ENCODE assay signal across 1 cellular context in the genomic region with DNA sequence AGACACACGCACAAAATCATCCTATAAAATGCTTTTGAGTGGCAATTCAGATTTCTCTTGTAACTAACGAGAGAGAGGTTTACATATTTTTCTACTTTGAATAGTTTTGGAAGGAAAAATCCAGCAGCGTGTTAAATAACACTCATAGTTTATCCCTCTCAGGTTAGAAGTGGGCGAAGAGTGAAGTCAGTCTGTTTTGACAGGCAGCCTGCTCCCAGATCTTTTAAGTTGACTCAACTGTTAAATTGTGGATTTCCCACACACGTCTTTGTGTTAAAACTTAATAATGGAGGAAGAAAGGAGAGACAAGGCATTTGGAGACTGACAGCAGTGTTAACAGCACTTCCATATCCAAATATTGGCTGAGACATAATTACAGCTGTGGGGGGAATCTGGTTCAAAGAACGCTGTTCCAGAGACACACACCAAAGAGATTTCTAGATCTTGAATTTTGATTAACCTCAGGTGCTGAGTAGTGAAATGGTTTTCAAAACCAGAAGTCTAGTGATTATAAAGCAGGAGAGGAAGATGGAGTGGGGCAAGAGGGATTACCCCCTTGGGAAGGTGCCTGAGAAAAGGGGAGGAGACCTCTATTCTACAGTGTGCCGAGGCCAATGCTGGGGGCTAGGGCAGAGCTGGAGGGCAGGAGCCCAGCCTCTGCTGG.
TF ChIP-seq lines count a peak whose summit lies in the region.

No MANE protein-coding gene starts in this region.

TF ChIP-seq in GM23338, 12 proteins besides CTCF, POLR2A, EP300 and RAD21 (continued from another document):
- TF ChIP-seq, protein P1, sequence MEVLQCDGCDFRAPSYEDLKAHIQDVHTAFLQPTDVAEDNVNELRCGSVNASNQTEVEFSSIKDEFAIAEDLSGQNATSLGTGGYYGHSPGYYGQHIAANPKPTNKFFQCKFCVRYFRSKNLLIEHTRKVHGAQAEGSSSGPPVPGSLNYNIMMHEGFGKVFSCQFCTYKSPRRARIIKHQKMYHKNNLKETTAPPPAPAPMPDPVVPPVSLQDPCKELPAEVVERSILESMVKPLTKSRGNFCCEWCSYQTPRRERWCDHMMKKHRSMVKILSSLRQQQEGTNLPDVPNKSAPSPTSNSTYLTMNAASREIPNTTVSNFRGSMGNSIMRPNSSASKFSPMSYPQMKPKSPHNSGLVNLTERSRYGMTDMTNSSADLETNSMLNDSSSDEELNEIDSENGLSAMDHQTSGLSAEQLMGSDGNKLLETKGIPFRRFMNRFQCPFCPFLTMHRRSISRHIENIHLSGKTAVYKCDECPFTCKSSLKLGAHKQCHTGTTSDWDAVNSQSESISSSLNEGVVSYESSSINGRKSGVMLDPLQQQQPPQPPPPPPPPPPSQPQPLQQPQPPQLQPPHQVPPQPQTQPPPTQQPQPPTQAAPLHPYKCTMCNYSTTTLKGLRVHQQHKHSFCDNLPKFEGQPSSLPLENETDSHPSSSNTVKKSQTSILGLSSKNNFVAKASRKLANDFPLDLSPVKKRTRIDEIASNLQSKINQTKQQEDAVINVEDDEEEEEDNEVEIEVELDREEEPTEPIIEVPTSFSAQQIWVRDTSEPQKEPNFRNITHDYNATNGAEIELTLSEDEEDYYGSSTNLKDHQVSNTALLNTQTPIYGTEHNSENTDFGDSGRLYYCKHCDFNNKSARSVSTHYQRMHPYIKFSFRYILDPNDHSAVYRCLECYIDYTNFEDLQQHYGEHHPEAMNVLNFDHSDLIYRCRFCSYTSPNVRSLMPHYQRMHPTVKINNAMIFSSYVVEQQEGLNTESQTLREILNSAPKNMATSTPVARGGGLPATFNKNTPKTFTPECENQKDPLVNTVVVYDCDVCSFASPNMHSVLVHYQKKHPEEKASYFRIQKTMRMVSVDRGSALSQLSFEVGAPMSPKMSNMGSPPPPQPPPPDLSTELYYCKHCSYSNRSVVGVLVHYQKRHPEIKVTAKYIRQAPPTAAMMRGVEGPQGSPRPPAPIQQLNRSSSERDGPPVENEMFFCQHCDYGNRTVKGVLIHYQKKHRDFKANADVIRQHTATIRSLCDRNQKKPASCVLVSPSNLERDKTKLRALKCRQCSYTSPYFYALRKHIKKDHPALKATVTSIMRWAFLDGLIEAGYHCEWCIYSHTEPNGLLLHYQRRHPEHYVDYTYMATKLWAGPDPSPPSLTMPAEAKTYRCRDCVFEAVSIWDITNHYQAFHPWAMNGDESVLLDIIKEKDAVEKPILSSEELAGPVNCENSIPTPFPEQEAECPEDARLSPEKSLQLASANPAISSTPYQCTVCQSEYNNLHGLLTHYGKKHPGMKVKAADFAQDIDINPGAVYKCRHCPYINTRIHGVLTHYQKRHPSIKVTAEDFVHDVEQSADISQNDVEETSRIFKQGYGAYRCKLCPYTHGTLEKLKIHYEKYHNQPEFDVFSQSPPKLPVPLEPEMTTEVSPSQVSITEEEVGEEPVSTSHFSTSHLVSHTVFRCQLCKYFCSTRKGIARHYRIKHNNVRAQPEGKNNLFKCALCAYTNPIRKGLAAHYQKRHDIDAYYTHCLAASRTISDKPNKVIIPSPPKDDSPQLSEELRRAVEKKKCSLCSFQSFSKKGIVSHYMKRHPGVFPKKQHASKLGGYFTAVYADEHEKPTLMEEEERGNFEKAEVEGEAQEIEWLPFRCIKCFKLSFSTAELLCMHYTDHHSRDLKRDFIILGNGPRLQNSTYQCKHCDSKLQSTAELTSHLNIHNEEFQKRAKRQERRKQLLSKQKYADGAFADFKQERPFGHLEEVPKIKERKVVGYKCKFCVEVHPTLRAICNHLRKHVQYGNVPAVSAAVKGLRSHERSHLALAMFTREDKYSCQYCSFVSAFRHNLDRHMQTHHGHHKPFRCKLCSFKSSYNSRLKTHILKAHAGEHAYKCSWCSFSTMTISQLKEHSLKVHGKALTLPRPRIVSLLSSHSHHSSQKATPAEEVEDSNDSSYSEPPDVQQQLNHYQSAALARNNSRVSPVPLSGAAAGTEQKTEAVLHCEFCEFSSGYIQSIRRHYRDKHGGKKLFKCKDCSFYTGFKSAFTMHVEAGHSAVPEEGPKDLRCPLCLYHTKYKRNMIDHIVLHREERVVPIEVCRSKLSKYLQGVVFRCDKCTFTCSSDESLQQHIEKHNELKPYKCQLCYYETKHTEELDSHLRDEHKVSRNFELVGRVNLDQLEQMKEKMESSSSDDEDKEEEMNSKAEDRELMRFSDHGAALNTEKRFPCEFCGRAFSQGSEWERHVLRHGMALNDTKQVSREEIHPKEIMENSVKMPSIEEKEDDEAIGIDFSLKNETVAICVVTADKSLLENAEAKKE (CRISPR knock-in tag; IDR thresholded peaks at IDR 0.05): no peak
- no peak for TF ChIP-seq STAT1 (IDR thresholded peaks at IDR 0.05; ENCODE audit: unreplicated experiment)
- no peak for TF ChIP-seq NANOG (IDR thresholded peaks at IDR 0.05; ENCODE audit: borderline replicate concordance)
- TF ChIP-seq POLR2AphosphoS5 (IDR thresholded peaks at IDR 0.05; ENCODE audit: low read depth): no peak
- no peak for TF ChIP-seq ZNF331 (CRISPR knock-in tag; IDR thresholded peaks at IDR 0.05; ENCODE audit: low read depth)
- TF ChIP-seq, protein P2, sequence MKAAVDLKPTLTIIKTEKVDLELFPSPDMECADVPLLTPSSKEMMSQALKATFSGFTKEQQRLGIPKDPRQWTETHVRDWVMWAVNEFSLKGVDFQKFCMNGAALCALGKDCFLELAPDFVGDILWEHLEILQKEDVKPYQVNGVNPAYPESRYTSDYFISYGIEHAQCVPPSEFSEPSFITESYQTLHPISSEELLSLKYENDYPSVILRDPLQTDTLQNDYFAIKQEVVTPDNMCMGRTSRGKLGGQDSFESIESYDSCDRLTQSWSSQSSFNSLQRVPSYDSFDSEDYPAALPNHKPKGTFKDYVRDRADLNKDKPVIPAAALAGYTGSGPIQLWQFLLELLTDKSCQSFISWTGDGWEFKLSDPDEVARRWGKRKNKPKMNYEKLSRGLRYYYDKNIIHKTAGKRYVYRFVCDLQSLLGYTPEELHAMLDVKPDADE (IDR thresholded peaks at IDR 0.05): no peak
- TF ChIP-seq ZNF114 (CRISPR knock-in tag; IDR thresholded peaks at IDR 0.05): no peak
